In genomic region chr7:75534727-75535307, GRCh38 we compare ENCODE assay signal across 9 cellular contexts. TPM values are rescaled to one million over a fixed set of nuclear protein-coding genes. Genes with fewer than 3 reads are reported as not detected.
DNase-seq lines count a peak whose midpoint lies in the region; ATAC-seq lines count a peak whose summit lies in the region.
"Had no signal": no experiment of that assay in that cellular context is flagged by ENCODE, and none has a peak within 500 bp of the region (broad histone marks: within the 10 kb centered on the region; RNA-seq: fewer than 3 reads in every experiment).

No MANE protein-coding gene starts in this region.

- no peaks in the 10 kb centered on the region for H3K9me3 Mint-ChIP-seq in activated T-helper 1 cell treated with anti-CD3 and anti-CD28 coated beads, Interleukin-12 subunit alpha, Interleukin-12 subunit beta, Interleukin-2, Interleukin-4 antibody, amounts not matched to agents 30 ng/mL and 10 ng/mL and 1 ng/mL, durations not matched to agents 14 hours and 24 hours and 36 hours
- no peaks in the 10 kb centered on the region for H3K9me3 Mint-ChIP-seq in stimulated activated effector memory CD8-positive, alpha-beta T cell treated with anti-CD3 and anti-CD28 coated beads, Interleukin-12 subunit alpha, Interleukin-12 subunit beta, amount 100 ng/mL, for 72 hours

- DNase-seq in activated CD4-positive, CD25-positive, alpha-beta regulatory T cell (lab: John Stamatoyannopoulos, UW) = no peak
- DNase-seq in activated T-helper 1 cell treated with anti-CD3 and anti-CD28 coated beads, Interleukin-12 subunit alpha, Interleukin-12 subunit beta, Interleukin-2, Interleukin-4 antibody, amounts not matched to agents 30 ng/mL and 10 ng/mL and 1 ng/mL, durations not matched to agents 14 hours and 24 hours and 36 hours (ENCODE audit: low spot score) = no peak
- no peak for DNase-seq in stimulated activated effector memory CD8-positive, alpha-beta T cell treated with anti-CD3 and anti-CD28 coated beads, Interleukin-12 subunit alpha, Interleukin-12 subunit beta, amount 100 ng/mL, for 72 hours (ENCODE audit: low spot score in 2 of 2)
- DNase-seq in Ammon's horn (ENCODE audit: low spot score) (no peak), NCI-H1417 (lab: John Stamatoyannopoulos, UW) (no peak), 8988T (no peak)

- intact Hi-C loops in activated T-helper 1 cell treated with anti-CD3 and anti-CD28 coated beads, Interleukin-12 subunit alpha, Interleukin-12 subunit beta, Interleukin-2, Interleukin-4 antibody, amounts not matched to agents 30 ng/mL and 10 ng/mL and 1 ng/mL, durations not matched to agents 14 hours and 24 hours and 36 hours (cut with micrococcal nuclease) = no loop called here

- peak; percentile 73 to 92 for ATAC-seq in activated CD4-positive, CD25-positive, alpha-beta regulatory T cell treated with anti-CD3 and anti-CD28 coated beads, Interleukin-2, amount 50 U/mL, for 24 hours
- ATAC-seq in HG03196 (IDR thresholded peaks at IDR 0.05; ENCODE audit: unreplicated experiment) = peak; percentile 52
- peak; percentile 87 for ATAC-seq in stimulated activated effector memory CD8-positive, alpha-beta T cell treated with anti-CD3 and anti-CD28 coated beads, Interleukin-12 subunit alpha, Interleukin-12 subunit beta, amount 100 ng/mL, for 72 hours

- H3K4me3 Mint-ChIP-seq in activated T-helper 1 cell treated with anti-CD3 and anti-CD28 coated beads, Interleukin-12 subunit alpha, Interleukin-12 subunit beta, Interleukin-2, Interleukin-4 antibody, amounts not matched to agents 30 ng/mL and 10 ng/mL and 1 ng/mL, durations not matched to agents 14 hours and 24 hours and 36 hours = no peak overlapping the region
- H3K4me3 Mint-ChIP-seq in stimulated activated effector memory CD8-positive, alpha-beta T cell treated with anti-CD3 and anti-CD28 coated beads, Interleukin-12 subunit alpha, Interleukin-12 subunit beta, amount 100 ng/mL, for 72 hours = no peak overlapping the region

- peak overlapping the region; percentile 2 for H3K27ac Mint-ChIP-seq in activated T-helper 1 cell treated with anti-CD3 and anti-CD28 coated beads, Interleukin-12 subunit alpha, Interleukin-12 subunit beta, Interleukin-2, Interleukin-4 antibody, amounts not matched to agents 30 ng/mL and 10 ng/mL and 1 ng/mL, durations not matched to agents 14 hours and 24 hours and 36 hours
- peak overlapping the region; percentile 48 for H3K27ac Mint-ChIP-seq in stimulated activated effector memory CD8-positive, alpha-beta T cell treated with anti-CD3 and anti-CD28 coated beads, Interleukin-12 subunit alpha, Interleukin-12 subunit beta, amount 100 ng/mL, for 72 hours

- no peaks in the 10 kb centered on the region for H3K36me3 Mint-ChIP-seq in activated T-helper 1 cell treated with anti-CD3 and anti-CD28 coated beads, Interleukin-12 subunit alpha, Interleukin-12 subunit beta, Interleukin-2, Interleukin-4 antibody, amounts not matched to agents 30 ng/mL and 10 ng/mL and 1 ng/mL, durations not matched to agents 14 hours and 24 hours and 36 hours (ENCODE audit: low read depth)
- peaks cover 1% of the 10 kb centered on the region for H3K36me3 Mint-ChIP-seq in stimulated activated effector memory CD8-positive, alpha-beta T cell treated with anti-CD3 and anti-CD28 coated beads, Interleukin-12 subunit alpha, Interleukin-12 subunit beta, amount 100 ng/mL, for 72 hours

- H3K27me3 Mint-ChIP-seq in activated T-helper 1 cell treated with anti-CD3 and anti-CD28 coated beads, Interleukin-12 subunit alpha, Interleukin-12 subunit beta, Interleukin-2, Interleukin-4 antibody, amounts not matched to agents 30 ng/mL and 10 ng/mL and 1 ng/mL, durations not matched to agents 14 hours and 24 hours and 36 hours (ENCODE audit: insufficient read depth) = peaks cover 5% of the 10 kb centered on the region

- peaks cover 6% of the 10 kb centered on the region for H3K4me1 Mint-ChIP-seq in activated T-helper 1 cell treated with anti-CD3 and anti-CD28 coated beads, Interleukin-12 subunit alpha, Interleukin-12 subunit beta, Interleukin-2, Interleukin-4 antibody, amounts not matched to agents 30 ng/mL and 10 ng/mL and 1 ng/mL, durations not matched to agents 14 hours and 24 hours and 36 hours (ENCODE audit: low read depth)
- H3K4me1 Mint-ChIP-seq in stimulated activated effector memory CD8-positive, alpha-beta T cell treated with anti-CD3 and anti-CD28 coated beads, Interleukin-12 subunit alpha, Interleukin-12 subunit beta, amount 100 ng/mL, for 72 hours = peaks cover 6% of the 10 kb centered on the region

RNA-seq across cellular contexts. Expression of gene SPDYE5, which starts 42.7 kb away (rescaled TPM):
- not detected in 2 replicates for total RNA-seq in activated T-helper 1 cell treated with anti-CD3 and anti-CD28 coated beads, Interleukin-12 subunit alpha, Interleukin-12 subunit beta, Interleukin-2, Interleukin-4 antibody, amounts not matched to agents 30 ng/mL and 10 ng/mL and 1 ng/mL, durations not matched to agents 14 hours and 24 hours and 36 hours
- total RNA-seq: mononuclear cell had no signal

RNA-seq across cellular contexts. Expression of gene POM121C, which starts 48.7 kb away (rescaled TPM):
- total RNA-seq in activated T-helper 1 cell treated with anti-CD3 and anti-CD28 coated beads, Interleukin-12 subunit alpha, Interleukin-12 subunit beta, Interleukin-2, Interleukin-4 antibody, amounts not matched to agents 30 ng/mL and 10 ng/mL and 1 ng/mL, durations not matched to agents 14 hours and 24 hours and 36 hours = 76.9 and 82.7 TPM in 2 replicates
